Comparison of ENCODE assay signal across 18 cellular contexts in the genomic region with DNA sequence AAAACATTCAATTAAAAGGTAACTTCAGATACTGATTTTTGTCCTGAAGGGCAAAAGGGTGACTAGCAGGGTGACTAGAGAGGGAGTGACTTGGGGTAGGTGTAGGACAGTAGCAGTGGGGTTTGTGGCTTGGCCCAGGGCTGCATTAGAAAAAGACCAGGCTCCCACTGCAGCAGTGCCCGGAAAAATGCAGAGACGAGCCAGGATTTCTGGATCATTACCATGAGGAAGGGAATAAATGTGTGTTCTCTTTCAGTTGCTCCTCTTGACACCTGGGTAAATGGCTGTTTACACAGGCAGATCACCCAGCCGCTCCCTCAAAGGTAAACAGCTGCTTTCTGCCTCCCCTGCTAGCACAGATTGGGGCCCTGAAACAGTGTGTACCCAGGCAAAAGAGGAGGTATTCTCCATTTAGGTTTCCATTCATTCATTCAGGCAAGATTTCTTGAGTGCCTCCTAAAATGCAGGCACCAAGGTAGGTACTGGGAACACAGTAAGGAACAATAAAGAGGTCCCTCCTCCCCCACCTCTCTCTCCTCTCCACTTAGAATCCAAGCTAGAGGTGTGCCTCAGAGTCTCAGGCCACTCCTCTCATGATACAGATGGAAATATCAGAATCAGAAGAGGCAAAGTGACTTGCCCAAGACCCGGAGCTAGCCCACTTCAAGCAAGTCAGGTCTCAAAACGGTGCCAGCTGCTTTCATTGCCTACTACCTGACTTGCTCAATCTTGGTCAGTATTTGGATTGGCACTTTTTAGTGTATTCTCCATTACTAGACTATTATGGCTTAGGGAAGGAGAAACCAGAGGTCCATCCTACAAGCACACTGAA. TPM values are rescaled to one million over a fixed set of nuclear protein-coding genes. Genes with fewer than 3 reads are reported as not detected.
DNase-seq lines count a peak whose midpoint lies in the region; ATAC-seq, FAIRE-seq and TF ChIP-seq lines count a peak whose summit lies in the region.
"Had no signal": no experiment of that assay in that cellular context is flagged by ENCODE, and none has a peak within 500 bp of the region (broad histone marks: within the 10 kb centered on the region; RNA-seq: fewer than 3 reads in every experiment).

No MANE protein-coding gene starts in this region.

- peak overlapping the region; percentile 82 for H2AFZ ChIP-seq in H1 (ENCODE audit: low read length)

- DNase-seq in LoVo (ENCODE audit: low spot score) (peak; percentile 45), NCI-H2196 (lab: John Stamatoyannopoulos, UW; ENCODE audit: unreplicated experiment) (peak; percentile 45), H1 (ENCODE audit: low read depth in 1 of 2, low spot score in 2 of 2) (no peak), small intestine (peak; percentile 73), BE2C (no peak)
- no peak for DNase-seq in activated CD4-positive, alpha-beta T cell treated with anti-CD3 and anti-CD28 coated beads for 1 hour
- DNase-seq: activated CD4-positive, alpha-beta memory T cell treated with anti-CD3 and anti-CD28 coated beads for 36 hours; amygdala; C1 segment of cervical spinal cord; heart right ventricle; NK-92 treated with Interleukin-12 subunit alpha and Interleukin-12 subunit beta, amount 100 ng/mL, for 24 hours; SIG-M5; T1000; thyroid gland had no signal

- ATAC-seq in GM21381 (IDR thresholded peaks at IDR 0.05; ENCODE audit: unreplicated experiment) = no peak
- ATAC-seq in HG03565 (IDR thresholded peaks at IDR 0.05; ENCODE audit: unreplicated experiment) = no peak
- ATAC-seq: heart right ventricle had no signal

- no peak for TF ChIP-seq EP300 in H1 (IDR thresholded peaks at IDR 0.05; ENCODE audit: borderline replicate concordance in 1 of 2, low read depth in 2 of 2, low read length in 2 of 2)

- no peak overlapping the region for H2AK5ac ChIP-seq in H1 (ENCODE audit: low read depth, low read length)

- CTCF ChIA-PET in H1 (lab: Charles Lee; ENCODE audit: partially characterized antibody) = interaction anchor here (1.0 to 1.6 kb wide), 2 partner anchors 14 to 352 kb away, joined by 3 to 4 read pairs; no protein-coding TSS in a partner anchor

- H3K56ac ChIP-seq in H1 (replicated peaks; ENCODE audit: insufficient read length, low read depth, low read length) = no peak overlapping the region

- no peak overlapping the region for H4K91ac ChIP-seq in H1 (replicated peaks; ENCODE audit: insufficient read length, low read length)

- no peak overlapping the region for H3K4me3 ChIP-seq in H1 (ENCODE audit: extremely low read depth in 1 of 4, insufficient read depth in 2 of 4, low read depth in 3 of 4, low read length in 4 of 4)
- H3K4me3 ChIP-seq in small intestine (ENCODE audit: low read depth in 1 of 2, low read length in 2 of 2) = no peak overlapping the region
- H3K4me3 ChIP-seq in BE2C (ENCODE audit: low read depth, low read length) = no peak overlapping the region
- H3K4me3 ChIP-seq: heart right ventricle, thyroid gland had no signal

- no peak overlapping the region for H2BK120ac ChIP-seq in H1 (replicated peaks; ENCODE audit: low read depth, low read length)

- no peaks in the 10 kb centered on the region for H4K20me1 ChIP-seq in H1 (replicated peaks in 1 of 2; ENCODE audit: control insufficient read depth in 1 of 2, insufficient read depth in 2 of 2, low read length in 2 of 2)

- H2BK20ac ChIP-seq in H1 (ENCODE audit: low read length) = no peak overlapping the region

- H3K4me1 ChIP-seq in H1 (replicated peaks in 1 of 4; ENCODE audit: control insufficient read depth in 3 of 4, insufficient read depth in 4 of 4, low read length in 3 of 4) = peaks cover 4 to 6% (median 6%) of the 10 kb centered on the region in 4 experiments; a peak in 5 of 7 replicates
- peaks cover 0 to 3% of the 10 kb centered on the region in 2 donors for H3K4me1 ChIP-seq in small intestine (ENCODE audit: control insufficient read depth in 2 of 2, insufficient read depth in 1 of 2, low read depth in 1 of 2, low read length in 1 of 2)
- H3K4me1 ChIP-seq in BE2C = no peaks in the 10 kb centered on the region
- H3K4me1 ChIP-seq: heart right ventricle, thyroid gland had no signal

- TF ChIP-seq CTCF in H1 (IDR thresholded peaks at IDR 0.05; ENCODE audit: control extremely low read depth in 1 of 3, insufficient read depth in 1 of 3, low read depth in 1 of 3, low read length in 3 of 3) = no peak
- TF ChIP-seq CTCF in BE2C (IDR thresholded peaks at IDR 0.05; ENCODE audit: low read depth, low read length) = no peak

- no peak overlapping the region for H3K4ac ChIP-seq in H1 (replicated peaks; ENCODE audit: insufficient read length, low read depth, low read length)

- no peaks in the 10 kb centered on the region for H3K79me1 ChIP-seq in H1 (ENCODE audit: low read depth, low read length)

- H3K79me2 ChIP-seq in H1 (ENCODE audit: control insufficient read depth in 1 of 2, insufficient read depth in 2 of 2, low read length in 2 of 2) = no peaks in the 10 kb centered on the region

- no peaks in the 10 kb centered on the region for H3K27me3 ChIP-seq in H1 (replicated peaks in 1 of 4; ENCODE audit: control insufficient read depth in 3 of 4, extremely low read depth in 1 of 4, insufficient read depth in 3 of 4, low read length in 3 of 4)
- no peaks in the 10 kb centered on the region for H3K27me3 ChIP-seq in small intestine (ENCODE audit: control insufficient read depth in 2 of 2, insufficient read depth in 2 of 2, low read length in 2 of 2)
- H3K27me3 ChIP-seq in BE2C = no peaks in the 10 kb centered on the region
- H3K27me3 ChIP-seq: thyroid gland had no signal

- H3K23me2 ChIP-seq in H1 (ENCODE audit: low read depth, low read length) = no peaks in the 10 kb centered on the region

- H3K23ac ChIP-seq in H1 (ENCODE audit: insufficient read length) = no peak overlapping the region

- no peak overlapping the region for H3K9ac ChIP-seq in H1 (replicated peaks in 1 of 4; ENCODE audit: extremely low read depth in 1 of 4, low read depth in 3 of 4, low read length in 3 of 4)

- H2BK12ac ChIP-seq in H1 (ENCODE audit: low read depth, low read length) = no peak overlapping the region

- H4K5ac ChIP-seq in H1 (ENCODE audit: insufficient read length, low read depth, low read length) = no peak overlapping the region

- TF ChIP-seq POLR2A in H1 (IDR thresholded peaks at IDR 0.05; ENCODE audit: control extremely low read depth in 1 of 2, low read depth in 2 of 2, low read length in 2 of 2) = no peak

- no peaks in the 10 kb centered on the region for H3K36me3 ChIP-seq in H1 (ENCODE audit: control insufficient read depth in 2 of 4, insufficient read depth in 4 of 4, low read length in 3 of 4)
- no peaks in the 10 kb centered on the region for H3K36me3 ChIP-seq in small intestine (ENCODE audit: control insufficient read depth in 2 of 2, insufficient read depth in 2 of 2, low read length in 2 of 2)
- no peaks in the 10 kb centered on the region for H3K36me3 ChIP-seq in BE2C
- H3K36me3 ChIP-seq: heart right ventricle, thyroid gland had no signal

- TF ChIP-seq RAD21 in H1 (IDR thresholded peaks at IDR 0.05 in 1 of 2, conservative IDR thresholded peaks at IDR 0.05 in 1 of 2; ENCODE audit: low read depth in 2 of 2, low read length in 2 of 2) = no peak

- H3K9me3 ChIP-seq in H1 (ENCODE audit: insufficient read depth in 2 of 2, low read depth in 1 of 2, low read length in 1 of 2) (no peaks in the 10 kb centered on the region), small intestine (ENCODE audit: control insufficient read depth, low read depth) (no peaks in the 10 kb centered on the region), BE2C (no peaks in the 10 kb centered on the region)
- H3K9me3 ChIP-seq: heart right ventricle, thyroid gland had no signal

- H3K27ac ChIP-seq in H1 (ENCODE audit: low read depth, low read length) (no peak overlapping the region), small intestine (ENCODE audit: low read depth in 1 of 2, low read length in 1 of 2) (peak overlapping the region; percentile 68 to 92)
- H3K27ac ChIP-seq: heart right ventricle, thyroid gland had no signal

- no peak overlapping the region for H3K14ac ChIP-seq in H1 (ENCODE audit: insufficient read length)

- H3K18ac ChIP-seq in H1 (ENCODE audit: extremely low read depth, low read length) = no peak overlapping the region

- POLR2A ChIA-PET in H1 (lab: Charles Lee; ENCODE audit: partially characterized antibody) = no interaction called here

- FAIRE-seq in H1 (lab: Jason Lieb, UNC) (no peak), small intestine (lab: Jason Lieb, UNC) (no peak)
- FAIRE-seq: GM19239 had no signal

- 0 out of 2 replicates have a peak overlapping the region, but pooled peaks have one; percentile 22 for H2BK15ac ChIP-seq in H1 (ENCODE audit: low read length)

- H2BK5ac ChIP-seq in H1 (ENCODE audit: low read depth, low read length) = no peak overlapping the region

- WGBS in H1 (ENCODE audit: extremely low coverage in 1 of 2, insufficient coverage in 1 of 2, insufficient read length in 1 of 2, insufficient replicate concordance in 2 of 2, low coverage in 1 of 2, low lambda C conversion rate in 2 of 2, missing lambda C conversion rate in 1 of 2), 2 experiments = 82% methylated on average over 5 of the region's 5 CpGs; no CpG with 5 or more reads in 1 of the 2 experiments
- 13 to 48% (median 26%) methylated on average over 5 of the region's 5 CpGs for WGBS in small intestine, 3 donors

- H3K4me2 ChIP-seq in H1 (ENCODE audit: insufficient read depth in 1 of 2, low read depth in 2 of 2, low read length in 2 of 2) = peak overlapping the region in 1 of 2 experiments; percentile 24; a peak in 1 of 4 replicates

- no peak overlapping the region for H4K8ac ChIP-seq in H1 (ENCODE audit: extremely low read depth, insufficient read depth, low read length)

TF ChIP-seq in H1, 55 proteins besides CTCF, POLR2A, EP300 and RAD21 (continues in another document):
- TF ChIP-seq KDM4A (IDR thresholded peaks at IDR 0.05; ENCODE audit: low read depth, low read length, severe bottlenecking) = no peak
- no peak for TF ChIP-seq MAFK (IDR thresholded peaks at IDR 0.05; ENCODE audit: low read depth, low read length)
- no peak for TF ChIP-seq PHF8 (conservative IDR thresholded peaks at IDR 0.05; ENCODE audit: low read depth, low read length)

RNA-seq across cellular contexts. Expression of a gene that starts 15.2 kb away (rescaled TPM):
- 16.7 and 21.2 TPM in 2 replicates for total RNA-seq in H1 (2021; fragmentation: NEBNext Ultra II Directional; extraction: Animal tissue kit (Norgen Biotek cat#: 25700))
- 22.7 and 31.2 TPM in 2 replicates for polyA plus RNA-seq in H1 (2011; rRNA removed)
- polyA plus RNA-seq in H1 (2011; cell fraction: cytosol; rRNA removed) = 13.6 TPM
- polyA plus RNA-seq in H1 (2011; cell fraction: nucleus; rRNA removed) = 39.3 TPM
- polyA plus RNA-seq in H1 (2012, experiment 1 of 2) = 17.8 to 24.5 TPM (median 19.6 TPM) in 4 replicates
- polyA plus RNA-seq in H1 (2012, experiment 2 of 2) = 2.6 TPM
- polyA plus RNA-seq in H1 (2013, experiment 1 of 2) = 8.0 TPM
- 7.7 TPM for polyA plus RNA-seq in H1 (2013, experiment 2 of 2)
- polyA minus RNA-seq in H1 (2011; rRNA and poly(A)+ RNA removed) = 56.6 and 76.8 TPM in 2 replicates
- 25.2 TPM for polyA minus RNA-seq in H1 (2011; cell fraction: cytosol; rRNA and poly(A)+ RNA removed)
- 48.8 TPM for polyA minus RNA-seq in H1 (2011; cell fraction: nucleus; rRNA and poly(A)+ RNA removed)
- polyA plus RNA-seq in small intestine = 10 to 100 TPM in 1 of 3 donors, 1 to 10 TPM in 2; 8.9 to 10.5 (median 9.0) TPM
- polyA plus RNA-seq in BE2C (2012; ENCODE audit: insufficient read depth, insufficient read length, low read depth) = 3.7 TPM
- total RNA-seq: activated CD4-positive, alpha-beta memory T cell treated with anti-CD3 and anti-CD28 coated beads for 36 hours; chondrocyte; heart right ventricle; thyroid gland had no signal
- polyA plus RNA-seq: heart right ventricle had no signal

Comparison
In these comparisons a context has a peak if more than half of its experiments do, and no peak if none do; other contexts are left out.
1. DNase-seq: peak in LoVo (single experiment), NCI-H2196 (single experiment) and small intestine (single experiment); none in H1 (0 of 2), BE2C (single experiment) and activated CD4-positive, alpha-beta T cell treated with anti-CD3 and anti-CD28 coated beads for 1 hour (single experiment).